Comparison of ENCODE assay signal across 8 cellular contexts in genomic region chr17:75131278-75132017, GRCh38. TPM values are rescaled to one million over a fixed set of nuclear protein-coding genes. Genes with fewer than 3 reads are reported as not detected.
A peak's percentile ranks its signal among the peaks of the same experiment; 100 is the strongest.
DNase-seq lines count a peak whose midpoint lies in the region; ATAC-seq lines count a peak whose summit lies in the region.

Gene NT5C (minus strand): TSS chr17:75131742. CDS start chr17:75131707, 35 bp downstream.

- DNase-seq in Ammon's horn (ENCODE audit: low spot score) (peak; percentile 75), NCI-H460 (ENCODE audit: extremely low read depth, low read depth) (peak; percentile 76), dedifferentiated amniotic fluid mesenchymal stem cell (ENCODE audit: extremely low spot score) (peak; percentile 58), left lobe of liver (ENCODE audit: low spot score) (peak; percentile 81)
- peak; percentile 53 to 64 for DNase-seq in activated CD4-positive, alpha-beta T cell treated with anti-CD3 and anti-CD28 coated beads for 4 hours
- DNase-seq in stimulated activated CD4-positive, alpha-beta T cell treated with anti-CD3 and anti-CD28 coated beads, Interleukin-4, amount 100 ng/mL, for 24 hours: peak; percentile 72

- ATAC-seq in GM18873 (IDR thresholded peaks at IDR 0.05; ENCODE audit: low FRiP score, unreplicated experiment) (peak; percentile 65), HG03103 (IDR thresholded peaks at IDR 0.05; ENCODE audit: low read depth, unreplicated experiment) (peak; percentile 71), left lobe of liver (peak; percentile 92)

RNA-seq across cellular contexts. Expression of gene NT5C, which starts in this region (rescaled TPM):
- 107 and 114 TPM in 2 replicates for total RNA-seq in NCI-H460 (2014; rRNA removed; shearing (Covaris generic))
- polyA plus RNA-seq in NCI-H460 (2014; cell fraction: nucleus; rRNA removed): 618 and 734 TPM in 2 replicates
- total RNA-seq in left lobe of liver: 11.9 TPM

Comparison
In these comparisons a context has a peak if more than half of its experiments do, and no peak if none do; other contexts are left out.
1. Peak in every context shown above with its lines: DNase-seq and ATAC-seq.